ENCODE assay signal across 26 cellular contexts in genomic region chr5:118009761-118010297, GRCh38.
"Had no signal": no experiment of that assay in that cellular context is flagged by ENCODE, and none has a peak within 500 bp of the region (broad histone marks: within the 10 kb centered on the region; RNA-seq: fewer than 3 reads in every experiment).

No MANE protein-coding gene starts in this region.

- H3K4me2 ChIP-seq: neural progenitor cell had no signal

- DNase-seq: natural killer cell; occipital lobe; ovary; posterior cingulate gyrus; psoas muscle; right cardiac atrium; right lobe of liver; sigmoid colon; small intestine; stimulated activated CD4-positive, alpha-beta T cell treated with anti-CD3 and anti-CD28 coated beads, Interleukin-15, amount 100 ng/mL, for 24 hours; stimulated activated CD4-positive, alpha-beta T cell treated with anti-CD3 and anti-CD28 coated beads, Interleukin-2, amount 100 ng/mL, for 24 hours; stimulated activated CD4-positive, alpha-beta T cell treated with anti-CD3 and anti-CD28 coated beads, Interleukin-2, amount 100 ng/mL, for 48 hours; stimulated activated CD4-positive, alpha-beta T cell treated with anti-CD3 and anti-CD28 coated beads, Interleukin-4, amount 100 ng/mL, for 24 hours; stimulated activated naive B cell treated with anti-CD40 and anti-IgM and Interleukin-4, amounts not matched to agents 10 μg/mL and 1 μg/mL and 100 μg/mL, for 72 hours; stimulated activated naive CD4-positive, alpha-beta T cell treated with Interleukin-2 at 50 U/mL for 16 hours; stomach; thyroid gland; trophoblast cell; upper lobe of left lung had no signal

- H3K4me3 ChIP-seq: neural progenitor cell, ovary, psoas muscle, right lobe of liver, sigmoid colon, stomach, thoracic aorta, thyroid gland, tibial nerve, upper lobe of left lung, vagina had no signal

- H3K9ac ChIP-seq: neural progenitor cell, parathyroid adenoma had no signal

- H3K36me3 ChIP-seq: neural progenitor cell, ovary, right lobe of liver, sigmoid colon, stomach, thoracic aorta, thyroid gland, tibial nerve, upper lobe of left lung, vagina had no signal

- H2AFZ ChIP-seq: neural progenitor cell, parathyroid adenoma had no signal

- H3K27ac ChIP-seq: neural progenitor cell, ovary, parathyroid adenoma, psoas muscle, right lobe of liver, sigmoid colon, stomach, thoracic aorta, thyroid gland, tibial nerve, upper lobe of left lung, vagina had no signal

- H3K4me1 ChIP-seq: neural progenitor cell, parathyroid adenoma, psoas muscle, right lobe of liver, stomach, thyroid gland, tibial nerve, upper lobe of left lung, vagina had no signal

- FAIRE-seq: small intestine, urothelium cell line had no signal

- ATAC-seq: natural killer cell; psoas muscle; right cardiac atrium; right lobe of liver; stimulated activated effector memory CD8-positive, alpha-beta T cell treated with anti-CD3 and anti-CD28 coated beads, Interleukin-12 subunit alpha, Interleukin-12 subunit beta, amount 100 ng/mL, for 72 hours; stimulated activated naive B cell treated with anti-CD40 and anti-IgM and Interleukin-4, amounts not matched to agents 10 μg/mL and 1 μg/mL and 100 μg/mL, for 72 hours had no signal

- H3K9me3 ChIP-seq: ovary, psoas muscle, right lobe of liver, sigmoid colon, stomach, thoracic aorta, thyroid gland, tibial nerve, upper lobe of left lung, vagina had no signal

- H3K27me3 ChIP-seq: neural progenitor cell, ovary, right lobe of liver, sigmoid colon, stomach, thyroid gland, tibial nerve, upper lobe of left lung, vagina had no signal
